In genomic region chr12:109571773-109572505, GRCh38 we compare ENCODE assay signal across 11 cellular contexts. TPM values are rescaled to one million over a fixed set of nuclear protein-coding genes. Genes with fewer than 3 reads are reported as not detected.
DNase-seq lines count a peak whose midpoint lies in the region; ATAC-seq, FAIRE-seq and TF ChIP-seq lines count a peak whose summit lies in the region.
"Had no signal": no experiment of that assay in that cellular context is flagged by ENCODE, and none has a peak within 500 bp of the region (broad histone marks: within the 10 kb centered on the region; RNA-seq: fewer than 3 reads in every experiment).

No MANE protein-coding gene starts in this region.

- H3K36me3 Mint-ChIP-seq in CD8-positive, alpha-beta memory T cell: peaks cover 0 to 47% (median 10%) of the 10 kb centered on the region in 3 donors
- H3K36me3 Mint-ChIP-seq in natural killer cell treated with Interleukin-12 subunit alpha and Interleukin-12 subunit beta and Interleukin-15 and Interleukin-18, amount 100 ng/mL, for 72 hours: no peaks in the 10 kb centered on the region

- WGBS in K562 (ENCODE audit: insufficient coverage, low coverage, missing lambda C conversion rate): 69% methylated on average over 3 of the region's 5 CpGs

- FAIRE-seq in K562 (lab: Jason Lieb, UNC): no peak

- no peaks in the 10 kb centered on the region for H4K20me1 ChIP-seq in Karpas-422 (ENCODE audit: insufficient read depth, low read depth, low read length)
- no peaks in the 10 kb centered on the region for H4K20me1 ChIP-seq in K562 (replicated peaks; ENCODE audit: control insufficient read depth, insufficient read depth, low read length)

- no peak for DNase-seq in CD8-positive, alpha-beta memory T cell
- DNase-seq in Karpas-422 (no peak), K562 (ENCODE audit: extremely low read depth in 1 of 4, low spot score in 3 of 4) (no peak), ACHN (no peak)
- no peak for DNase-seq in natural killer cell treated with Interleukin-12 subunit alpha and Interleukin-12 subunit beta and Interleukin-15 and Interleukin-18, amount 100 ng/mL, for 72 hours (ENCODE audit: low spot score)
- DNase-seq: colonic mucosa; MG63; NCI-H510A treated with DMSO at 0.1 percent for 48 hours; stimulated activated naive CD4-positive, alpha-beta T cell treated with Interleukin-2 at 50 U/mL for 16 hours had no signal

- peak overlapping the region in 4 of 7 donors; percentile 89 to 98 (median 91) for H3K4me3 Mint-ChIP-seq in CD8-positive, alpha-beta memory T cell
- H3K4me3 Mint-ChIP-seq in natural killer cell treated with Interleukin-12 subunit alpha and Interleukin-12 subunit beta and Interleukin-15 and Interleukin-18, amount 100 ng/mL, for 72 hours: peak overlapping the region; percentile 95

- H3K27ac ChIP-seq in CD8-positive, alpha-beta memory T cell (ENCODE audit: low read depth, low read length): no peak overlapping the region
- H3K27ac ChIP-seq in Karpas-422 (ENCODE audit: low read length) (no peak overlapping the region; the same call in 1 of the 2 replicates), K562 (ENCODE audit: extremely low read depth, low read depth, low read length) (no peak overlapping the region; the same call in 2 of the 3 replicates)

- no peaks in the 10 kb centered on the region for H3K9me3 Mint-ChIP-seq in CD8-positive, alpha-beta memory T cell
- no peaks in the 10 kb centered on the region for H3K9me3 Mint-ChIP-seq in natural killer cell treated with Interleukin-12 subunit alpha and Interleukin-12 subunit beta and Interleukin-15 and Interleukin-18, amount 100 ng/mL, for 72 hours

- H3K9me1 ChIP-seq in K562 (ENCODE audit: control insufficient read depth, insufficient read depth, low read length): peaks cover 4% of the 10 kb centered on the region

- no peak for TF ChIP-seq EP300 in K562 (IDR thresholded peaks at IDR 0.05; ENCODE audit: low read length)

- H2AFZ ChIP-seq in Karpas-422 (ENCODE audit: low read length) (no peak overlapping the region), K562 (ENCODE audit: low read depth, low read length) (peak overlapping the region; percentile 88; the same call in 1 of the 2 replicates)

- no peak for TF ChIP-seq CTCF in K562 (IDR thresholded peaks at IDR 0.05 in 2 of 3, conservative IDR thresholded peaks at IDR 0.05 in 1 of 3; ENCODE audit: insufficient read depth in 2 of 3, low read depth in 1 of 3, low read length in 3 of 3)

- BruUV-seq in K562 (replicated peaks; lab: Mats Ljungman, UMichigan): no TSS peak

- CTCF ChIA-PET in CD8-positive, alpha-beta memory T cell (lab: Charles Lee): interaction anchor here (1.0 kb wide), 2 partner anchors 17 to 42 kb away, joined by 3 read pairs; no protein-coding TSS in a partner anchor
- CTCF ChIA-PET in K562 (lab: Yijun Ruan, JAX; ENCODE audit: low intra/inter-chr PET ratio): no interaction called here

- H3K4me2 ChIP-seq in Karpas-422 (ENCODE audit: low read depth, low read length, poor library complexity, severe bottlenecking) (peak overlapping the region; percentile 96), K562 (ENCODE audit: insufficient read depth, low read length) (peak overlapping the region; percentile 91)

- TF ChIP-seq RAD21 in K562 (CRISPR knock-in tag; conservative IDR thresholded peaks at IDR 0.05 in 1 of 2, IDR thresholded peaks at IDR 0.05 in 1 of 2): no peak

- H3K27ac Mint-ChIP-seq in CD8-positive, alpha-beta memory T cell: peak overlapping the region; percentile 25 to 99 (median 98)
- peak overlapping the region; percentile 86 to 95 for H3K27ac Mint-ChIP-seq in natural killer cell treated with Interleukin-12 subunit alpha and Interleukin-12 subunit beta and Interleukin-15 and Interleukin-18, amount 100 ng/mL, for 72 hours

- no peaks in the 10 kb centered on the region for H3K36me3 ChIP-seq in CD8-positive, alpha-beta memory T cell (ENCODE audit: insufficient read depth, low read length)
- H3K36me3 ChIP-seq in Karpas-422 (ENCODE audit: insufficient read depth, low read length): peaks cover 14% of the 10 kb centered on the region
- H3K36me3 ChIP-seq in K562 (ENCODE audit: control insufficient read depth, insufficient read depth, low read length): peaks cover 70% of the 10 kb centered on the region; the same call in 2 of the 3 replicates

- H3K79me2 ChIP-seq in Karpas-422 (ENCODE audit: low read length) (peaks cover 29% of the 10 kb centered on the region), K562 (ENCODE audit: control insufficient read depth, insufficient read depth, low read length) (peaks cover 24% of the 10 kb centered on the region)

- peaks cover 0 to 3% of the 10 kb centered on the region in 2 donors for H3K27me3 Mint-ChIP-seq in CD8-positive, alpha-beta memory T cell
- H3K27me3 Mint-ChIP-seq in natural killer cell treated with Interleukin-12 subunit alpha and Interleukin-12 subunit beta and Interleukin-15 and Interleukin-18, amount 100 ng/mL, for 72 hours: no peaks in the 10 kb centered on the region

- no peaks in the 10 kb centered on the region for H3K27me3 ChIP-seq in CD8-positive, alpha-beta memory T cell (ENCODE audit: insufficient read depth, low read length, poor library complexity, severe bottlenecking)
- no peaks in the 10 kb centered on the region for H3K27me3 ChIP-seq in Karpas-422 (ENCODE audit: low read length)
- no peaks in the 10 kb centered on the region for H3K27me3 ChIP-seq in K562 (ENCODE audit: control insufficient read depth in 2 of 2, insufficient read depth in 2 of 2, low read length in 2 of 2)
- H3K27me3 ChIP-seq: colonic mucosa, MG63 had no signal

- in situ Hi-C loops in K562 (cut with MboI) (no loop called here), ACHN (cut with HindIII; ENCODE audit: low pct_ligation_motif_present, low pct_unique_long_range_greater_than_20kb, low sequenced_read_pairs) (no loop called here)

- intact Hi-C loops in K562 (cut with micrococcal nuclease): no loop called here

- peaks cover 15% of the 10 kb centered on the region for H3K4me1 ChIP-seq in CD8-positive, alpha-beta memory T cell (ENCODE audit: insufficient read depth, low read length)
- H3K4me1 ChIP-seq in Karpas-422 (ENCODE audit: low read length): peaks cover 27% of the 10 kb centered on the region
- peaks cover 13 to 14% of the 10 kb centered on the region in 2 experiments; a peak in 4 of 5 replicates for H3K4me1 ChIP-seq in K562 (replicated peaks in 1 of 2; ENCODE audit: control insufficient read depth in 2 of 2, insufficient read depth in 2 of 2, low read length in 2 of 2)
- H3K4me1 ChIP-seq: colonic mucosa had no signal

- no peaks in the 10 kb centered on the region for H3K9me3 ChIP-seq in CD8-positive, alpha-beta memory T cell (ENCODE audit: low read length)
- H3K9me3 ChIP-seq in Karpas-422 (ENCODE audit: low read length): no peaks in the 10 kb centered on the region
- H3K9me3 ChIP-seq in K562 (replicated peaks; ENCODE audit: control insufficient read depth, insufficient read depth, low read depth, low read length): no peaks in the 10 kb centered on the region
- H3K9me3 ChIP-seq: colonic mucosa, MG63 had no signal

- POLR2A ChIA-PET in CD8-positive, alpha-beta memory T cell (lab: Charles Lee): interaction anchor here (0.7 kb wide), 3 partner anchors 17 to 417 kb away, joined by 3 to 7 read pairs (median 5); no protein-coding TSS in a partner anchor
- POLR2A ChIA-PET in K562 (lab: Yijun Ruan, JAX): interaction anchor here (0.6 to 2.1 kb wide), 6 partner anchors 9 to 1791 kb away, joined by 3 to 7 read pairs (median 3); no protein-coding TSS in a partner anchor

- no peaks in the 10 kb centered on the region for H3K9me2 ChIP-seq in Karpas-422 (replicated peaks; ENCODE audit: insufficient read depth, low read length)

- peak overlapping the region; percentile 77 for H3K9ac ChIP-seq in Karpas-422 (ENCODE audit: low read length)
- peak overlapping the region; percentile 61 to 84; a peak in 3 of 4 replicates for H3K9ac ChIP-seq in K562 (ENCODE audit: insufficient read depth in 1 of 2, low read depth in 2 of 2, low read length in 2 of 2)

- peaks cover 24 to 32% (median 26%) of the 10 kb centered on the region in 3 donors for H3K4me1 Mint-ChIP-seq in CD8-positive, alpha-beta memory T cell
- peaks cover 24 to 29% of the 10 kb centered on the region in 2 donors for H3K4me1 Mint-ChIP-seq in natural killer cell treated with Interleukin-12 subunit alpha and Interleukin-12 subunit beta and Interleukin-15 and Interleukin-18, amount 100 ng/mL, for 72 hours (ENCODE audit: low read depth in 2 of 2)

- ATAC-seq in K562 (no peak), HG03460 (IDR thresholded peaks at IDR 0.05; ENCODE audit: unreplicated experiment) (no peak), HG03196 (IDR thresholded peaks at IDR 0.05; ENCODE audit: unreplicated experiment) (no peak)
- no peak for ATAC-seq in natural killer cell treated with Interleukin-12 subunit alpha and Interleukin-12 subunit beta and Interleukin-15 and Interleukin-18, amount 100 ng/mL, for 72 hours

- H3K4me3 ChIP-seq in CD8-positive, alpha-beta memory T cell (ENCODE audit: low read length): no peak overlapping the region
- H3K4me3 ChIP-seq in Karpas-422 (ENCODE audit: low read length): peak overlapping the region; percentile 81; the same call in 1 of the 2 replicates
- peak overlapping the region; percentile 70; the same call in 1 of the 2 replicates for H3K4me3 ChIP-seq in K562

- TF ChIP-seq POLR2A in K562 (conservative IDR thresholded peaks at IDR 0.05): no peak

RNA-seq across cellular contexts. Expression of gene MMAB, which starts 1.4 kb away (rescaled TPM):
- 10 to 100 TPM; 38.5 to 44.2 TPM for total RNA-seq in CD8-positive, alpha-beta memory T cell
- polyA plus RNA-seq in CD8-positive, alpha-beta memory T cell: 15.7 TPM
- total RNA-seq in Karpas-422 (2014; rRNA removed; shearing (Covaris generic); ENCODE audit: low replicate concordance): 33.5 and 46.1 TPM in 2 replicates
- 78.3 and 122 TPM in 2 replicates for total RNA-seq in K562 (2011; cell fraction: chromatin; rRNA removed; ENCODE audit: low replicate concordance)
- total RNA-seq in K562 (2011; cell fraction: nucleolus; rRNA removed): 64.2 and 65.9 TPM in 2 replicates
- total RNA-seq in K562 (2011; cell fraction: nucleoplasm; rRNA removed): 65.3 and 66.3 TPM in 2 replicates
- total RNA-seq in K562 (2014; rRNA removed) (71.0 and 73.4 TPM in 2 replicates), K562 (2014; rRNA removed; fragmentation: Illumina TruSeq; extraction: Trizol) (37.5 and 39.5 TPM in 2 replicates), K562 (2015; rRNA removed; fragmentation: Illumina TruSeq; extraction: Trizol) (53.4 and 56.1 TPM in 2 replicates), K562 (2021) (63.9 and 70.5 TPM in 2 replicates)
- polyA plus RNA-seq in K562 (2011; rRNA removed) (46.2 and 52.8 TPM in 2 replicates), K562 (2014; fragmentation: Illumina TruSeq; extraction: Trizol) (30.6 and 48.2 TPM in 2 replicates), K562 (2014; fragmentation: Nextera tagmentation; extraction: Ambion mirVana) (10 to 100 TPM in 1 of 2 experiments, 1 to 10 TPM in 1; 9.5 to 21.1 TPM), K562 (2014; rRNA removed) (75.0 and 76.1 TPM in 2 replicates)
- 45.2 and 45.3 TPM in 2 replicates for polyA plus RNA-seq in K562 (2011; cell fraction: cytosol; rRNA removed)
- 64.4 and 74.5 TPM in 2 replicates for polyA plus RNA-seq in K562 (2011; cell fraction: nucleus; rRNA removed)
- polyA plus RNA-seq in K562 (2012): 75.8 and 92.9 TPM in 2 replicates
- polyA minus RNA-seq in K562 (2011; rRNA and poly(A)+ RNA removed): 37.7 and 38.3 TPM in 2 replicates
- polyA minus RNA-seq in K562 (2011; cell fraction: cytosol; rRNA and poly(A)+ RNA removed): 19.1 and 29.5 TPM in 2 replicates
- polyA minus RNA-seq in K562 (2011; cell fraction: nucleus; rRNA and poly(A)+ RNA removed): 18.6 and 31.8 TPM in 2 replicates
- 10 to 100 TPM; 36.4 to 40.2 TPM for total RNA-seq in natural killer cell treated with Interleukin-12 subunit alpha and Interleukin-12 subunit beta and Interleukin-15 and Interleukin-18, amount 100 ng/mL, for 72 hours

RNA-seq across cellular contexts. Expression of gene MVK, which starts 1.7 kb away (rescaled TPM):
- total RNA-seq in CD8-positive, alpha-beta memory T cell: 10 to 100 TPM; 14.2 to 15.8 TPM
- polyA plus RNA-seq in CD8-positive, alpha-beta memory T cell: 2.6 TPM
- total RNA-seq in Karpas-422 (2014; rRNA removed; shearing (Covaris generic); ENCODE audit: low replicate concordance): 14.7 and 19.0 TPM in 2 replicates
- 79.5 and 160 TPM in 2 replicates for total RNA-seq in K562 (2011; cell fraction: chromatin; rRNA removed; ENCODE audit: low replicate concordance)
- 90.1 and 97.0 TPM in 2 replicates for total RNA-seq in K562 (2011; cell fraction: nucleolus; rRNA removed)
- total RNA-seq in K562 (2011; cell fraction: nucleoplasm; rRNA removed): 76.8 and 77.1 TPM in 2 replicates
- total RNA-seq in K562 (2014; rRNA removed) (28.5 and 38.9 TPM in 2 replicates), K562 (2014; rRNA removed; fragmentation: Illumina TruSeq; extraction: Trizol) (15.7 and 18.3 TPM in 2 replicates), K562 (2015; rRNA removed; fragmentation: Illumina TruSeq; extraction: Trizol) (18.3 and 18.5 TPM in 2 replicates), K562 (2021) (31.3 and 33.6 TPM in 2 replicates)
- polyA plus RNA-seq in K562 (2011; rRNA removed) (28.1 and 41.9 TPM in 2 replicates), K562 (2014; fragmentation: Illumina TruSeq; extraction: Trizol) (18.8 and 24.2 TPM in 2 replicates), K562 (2014; fragmentation: Nextera tagmentation; extraction: Ambion mirVana) (1 to 10 TPM in 1 of 2 experiments, under 1 TPM in 1; 0.41 to 1.9 TPM), K562 (2014; rRNA removed) (23.1 and 25.8 TPM in 2 replicates)
- polyA plus RNA-seq in K562 (2011; cell fraction: cytosol; rRNA removed): 36.4 and 59.2 TPM in 2 replicates
- polyA plus RNA-seq in K562 (2011; cell fraction: nucleus; rRNA removed): 74.2 and 83.2 TPM in 2 replicates
- 27.7 and 36.8 TPM in 2 replicates for polyA plus RNA-seq in K562 (2012)
- polyA minus RNA-seq in K562 (2011; rRNA and poly(A)+ RNA removed): 21.8 and 28.3 TPM in 2 replicates
- 13.8 and 21.5 TPM in 2 replicates for polyA minus RNA-seq in K562 (2011; cell fraction: cytosol; rRNA and poly(A)+ RNA removed)
- 24.4 and 38.3 TPM in 2 replicates for polyA minus RNA-seq in K562 (2011; cell fraction: nucleus; rRNA and poly(A)+ RNA removed)
- 10 to 100 TPM; 23.1 to 27.5 TPM for total RNA-seq in natural killer cell treated with Interleukin-12 subunit alpha and Interleukin-12 subunit beta and Interleukin-15 and Interleukin-18, amount 100 ng/mL, for 72 hours
